8 cellular contexts compared by ENCODE assay signal in the genomic region with DNA sequence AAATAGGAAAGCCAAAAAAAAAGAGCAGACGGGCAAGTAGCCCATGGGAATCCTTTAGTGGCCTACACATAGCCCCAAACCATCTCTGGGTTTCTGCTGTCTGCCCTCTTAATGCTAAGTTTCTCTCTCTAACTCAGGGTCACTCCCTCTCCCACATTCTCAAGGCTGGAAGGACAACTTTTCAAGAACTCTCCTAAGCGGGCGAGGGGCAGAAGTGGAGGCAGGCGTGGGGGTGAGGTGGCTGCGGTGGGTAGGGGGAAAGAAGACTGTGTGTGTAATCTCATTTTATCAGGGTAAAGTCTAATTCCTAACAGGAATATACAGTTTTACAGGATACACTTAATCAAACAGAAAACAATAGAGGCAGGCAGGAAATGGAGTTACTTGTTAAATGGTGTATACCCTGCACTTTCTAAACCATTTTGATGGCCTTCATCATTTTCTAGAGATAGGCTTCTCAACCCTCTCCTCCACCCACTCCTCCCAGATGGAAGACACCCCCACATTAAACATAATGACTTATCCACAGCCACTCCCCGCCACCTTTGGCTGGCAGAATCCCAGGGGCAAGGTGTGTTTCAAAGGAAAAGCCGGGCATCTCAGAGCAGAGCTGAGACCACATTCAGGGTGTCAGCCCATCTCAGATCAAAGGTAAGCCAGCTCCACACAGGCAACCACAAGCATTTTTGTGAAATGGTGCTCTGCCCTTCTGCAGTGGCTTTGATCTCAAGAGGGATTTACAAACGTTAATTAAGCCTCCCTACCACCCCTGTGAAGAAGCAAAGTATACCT. TPM values are rescaled to one million over a fixed set of nuclear protein-coding genes. Genes with fewer than 3 reads are reported as not detected.
A peak's percentile ranks its signal among the peaks of the same experiment; 100 is the strongest.
DNase-seq lines count a peak whose midpoint lies in the region; ATAC-seq and TF ChIP-seq lines count a peak whose summit lies in the region.

No MANE protein-coding gene starts in this region.

- peak overlapping the region; percentile 2 to 90 for H3K27ac ChIP-seq in lung (ENCODE audit: low read depth in 1 of 2, low read length in 1 of 2)
- peak overlapping the region; percentile 7 for H3K27ac ChIP-seq in substantia nigra (ENCODE audit: low read depth, low read length, poor library complexity, severe bottlenecking)

- H3K4me1 Mint-ChIP-seq in activated CD4-positive, alpha-beta T cell treated with anti-CD3 and anti-CD28 coated beads, Interleukin-2, amount 10 ng/mL, durations not matched to agents 7 days and 5 days: peaks cover 92% of the 10 kb centered on the region

- DNase-seq in activated CD4-positive, alpha-beta T cell treated with anti-CD3 and anti-CD28 coated beads, Interleukin-2, amount 10 ng/mL, durations not matched to agents 7 days and 5 days: peak; percentile 61
- no peak for DNase-seq in activated CD4-positive, alpha-beta T cell treated with anti-CD3 and anti-CD28 coated beads for 48 hours
- peak; percentile 18 for DNase-seq in astrocyte of the hippocampus (ENCODE audit: low read depth, low spot score)
- no peak for DNase-seq in lung (ENCODE audit: low spot score)
- no peak for DNase-seq in substantia nigra (lab: John Stamatoyannopoulos, UW)
- no peak for DNase-seq in MG63
- DNase-seq in cerebellar cortex (ENCODE audit: low spot score): no peak

- no peak for TF ChIP-seq CTCF in lung (IDR thresholded peaks at IDR 0.05; ENCODE audit: control extremely low read depth, extremely low read depth)

- peaks cover 16 to 50% of the 10 kb centered on the region in 2 donors for H3K4me1 ChIP-seq in lung (ENCODE audit: control insufficient read depth in 2 of 2, insufficient read depth in 2 of 2, low read length in 2 of 2)

- H3K27me3 ChIP-seq in lung (ENCODE audit: control insufficient read depth, insufficient read depth): no peaks in the 10 kb centered on the region
- H3K27me3 ChIP-seq in MG63: no peaks in the 10 kb centered on the region

- H3K4me3 ChIP-seq in lung (no peak overlapping the region), MG63 (no peak overlapping the region)

- H3K36me3 Mint-ChIP-seq in activated CD4-positive, alpha-beta T cell treated with anti-CD3 and anti-CD28 coated beads, Interleukin-2, amount 10 ng/mL, durations not matched to agents 7 days and 5 days (ENCODE audit: low read depth): peaks cover 86% of the 10 kb centered on the region

- H3K27me3 Mint-ChIP-seq in activated CD4-positive, alpha-beta T cell treated with anti-CD3 and anti-CD28 coated beads, Interleukin-2, amount 10 ng/mL, durations not matched to agents 7 days and 5 days: no peaks in the 10 kb centered on the region

- POLR2A ChIA-PET in activated CD4-positive, alpha-beta T cell treated with anti-CD3 and anti-CD28 coated beads, Interleukin-2, amount 10 ng/mL, durations not matched to agents 7 days and 5 days (lab: Charles Lee): interaction anchor here (0.6 kb wide), 1 partner anchor 131 kb away, joined by 5 read pairs; no protein-coding TSS in a partner anchor

- 44 to 78% methylated on average over 8 of the region's 8 CpGs for WGBS in lung, 2 donors

- ATAC-seq in lung (ENCODE audit: insufficient read depth, low FRiP score) (no peak), HG02981 (IDR thresholded peaks at IDR 0.05; ENCODE audit: unreplicated experiment) (no peak)

- H3K36me3 ChIP-seq in lung (ENCODE audit: control insufficient read depth in 2 of 2, insufficient read depth in 2 of 2, low read length in 2 of 2) (peaks cover 0 to 17% of the 10 kb centered on the region in 2 donors), MG63 (peaks cover 77% of the 10 kb centered on the region)

- H3K4me3 Mint-ChIP-seq in activated CD4-positive, alpha-beta T cell treated with anti-CD3 and anti-CD28 coated beads, Interleukin-2, amount 10 ng/mL, durations not matched to agents 7 days and 5 days: peak overlapping the region; percentile 44

- H3K9me3 Mint-ChIP-seq in activated CD4-positive, alpha-beta T cell treated with anti-CD3 and anti-CD28 coated beads, Interleukin-2, amount 10 ng/mL, durations not matched to agents 7 days and 5 days: no peaks in the 10 kb centered on the region

- H3K9me3 ChIP-seq in lung (ENCODE audit: control insufficient read depth in 2 of 2, insufficient read depth in 1 of 2, low read length in 1 of 2) (no peaks in the 10 kb centered on the region), MG63 (no peaks in the 10 kb centered on the region)

- CTCF ChIA-PET in activated CD4-positive, alpha-beta T cell treated with anti-CD3 and anti-CD28 coated beads, Interleukin-2, amount 10 ng/mL, durations not matched to agents 7 days and 5 days (lab: Charles Lee): interaction anchor here (0.8 to 1.1 kb wide), 3 partner anchors 13 to 340 kb away, joined by 3 to 5 read pairs (median 3); no protein-coding TSS in a partner anchor

- peak overlapping the region; percentile 83 for H3K27ac Mint-ChIP-seq in activated CD4-positive, alpha-beta T cell treated with anti-CD3 and anti-CD28 coated beads, Interleukin-2, amount 10 ng/mL, durations not matched to agents 7 days and 5 days

RNA-seq across cellular contexts. Expression of a gene that starts 6.8 kb away (rescaled TPM):
- 10 to 100 TPM; 19.5 to 21.7 TPM for total RNA-seq in activated CD4-positive, alpha-beta T cell treated with anti-CD3 and anti-CD28 coated beads, Interleukin-2, amount 10 ng/mL, durations not matched to agents 7 days and 5 days
- total RNA-seq in lung: 10 to 100 TPM; 39.1 to 58.8 TPM
- polyA plus RNA-seq in lung: 10 to 100 TPM; 11.8 to 32.5 TPM
- 13.4 and 29.3 TPM in 2 replicates for total RNA-seq in MG63 (2014; rRNA removed; shearing (Covaris generic); ENCODE audit: low replicate concordance)

Comparison
In these comparisons a context has a peak if more than half of its experiments do, and no peak if none do; other contexts are left out.
1. DNase-seq: peak in activated CD4-positive, alpha-beta T cell treated with anti-CD3 and anti-CD28 coated beads, Interleukin-2, amount 10 ng/mL, durations not matched to agents 7 days and 5 days (single experiment) and astrocyte of the hippocampus (single experiment); none in activated CD4-positive, alpha-beta T cell treated with anti-CD3 and anti-CD28 coated beads for 48 hours (single experiment), lung (single experiment), substantia nigra (0 of 49), MG63 (single experiment) and cerebellar cortex (single experiment).